21 cellular contexts compared by ENCODE assay signal in genomic region chr6:14798594-14798982, GRCh38.
"Had no signal": no experiment of that assay in that cellular context is flagged by ENCODE, and none has a peak within 500 bp of the region (broad histone marks: within the 10 kb centered on the region; RNA-seq: fewer than 3 reads in every experiment).

No MANE protein-coding gene starts in this region.

- H3K27me3 ChIP-seq: esophagus muscularis mucosa, gastrocnemius medialis, pancreas, transverse colon had no signal

- H3K27ac Mint-ChIP-seq: activated CD4-positive, alpha-beta T cell treated with anti-CD3 and anti-CD28 coated beads, Interleukin-2, amount 10 ng/mL, durations not matched to agents 7 days and 5 days; activated CD8-positive, alpha-beta T cell treated with anti-CD3 and anti-CD28 coated beads for 36 hours; activated naive CD8-positive, alpha-beta T cell treated with anti-CD3 and anti-CD28 coated beads for 36 hours; activated T-helper 2 cell treated with anti-CD3 and anti-CD28 coated beads, Interferon-gamma antibody, Interleukin-2, Interleukin-4, amounts not matched to agents 10 μg/mL and 5 μg/mL and 100 μg/mL, durations not matched to agents 14 hours and 24 hours and 36 hours; natural killer cell had no signal

- H3K9me3 ChIP-seq: gastrocnemius medialis, pancreas, transverse colon had no signal

- H3K9me3 Mint-ChIP-seq: activated T-helper 2 cell treated with anti-CD3 and anti-CD28 coated beads, Interferon-gamma antibody, Interleukin-2, Interleukin-4, amounts not matched to agents 10 μg/mL and 5 μg/mL and 100 μg/mL, durations not matched to agents 14 hours and 24 hours and 36 hours; natural killer cell had no signal

- H3K27me3 Mint-ChIP-seq: activated CD4-positive, alpha-beta T cell treated with anti-CD3 and anti-CD28 coated beads, Interleukin-2, amount 10 ng/mL, durations not matched to agents 7 days and 5 days; activated CD8-positive, alpha-beta T cell treated with anti-CD3 and anti-CD28 coated beads for 36 hours had no signal

- H3K4me3 Mint-ChIP-seq: activated CD4-positive, alpha-beta T cell treated with anti-CD3 and anti-CD28 coated beads, Interleukin-2, amount 10 ng/mL, durations not matched to agents 7 days and 5 days; activated CD8-positive, alpha-beta T cell treated with anti-CD3 and anti-CD28 coated beads for 36 hours; activated naive CD8-positive, alpha-beta T cell treated with anti-CD3 and anti-CD28 coated beads for 36 hours; natural killer cell had no signal

- ATAC-seq: activated CD8-positive, alpha-beta T cell treated with anti-CD3 and anti-CD28 coated beads for 36 hours; gastrocnemius medialis; natural killer cell; pancreas; right cardiac atrium had no signal

- DNase-seq: activated CD4-positive, alpha-beta T cell treated with anti-CD3 and anti-CD28 coated beads, Interleukin-2, amount 10 ng/mL, durations not matched to agents 7 days and 5 days; activated CD4-positive, CD25-positive, alpha-beta regulatory T cell treated with anti-CD3 and anti-CD28 coated beads, Interleukin-2, amount 50 U/mL, for 72 hours; activated CD8-positive, alpha-beta T cell treated with anti-CD3 and anti-CD28 coated beads for 36 hours; activated naive CD4-positive, alpha-beta T cell; activated naive CD8-positive, alpha-beta T cell treated with anti-CD3 and anti-CD28 coated beads for 36 hours; activated T-cell treated with anti-CD3 and anti-CD28 coated beads, Interleukin-2, amount 50 U/mL, for 1 hour; central memory CD4-positive, alpha-beta T cell; dermis blood vessel endothelial cell; effector memory CD4-positive, alpha-beta T cell; gastrocnemius medialis; head of caudate nucleus; hypothalamus; left ventricle myocardium inferior; midbrain; natural killer cell; pancreas; right cardiac atrium; stimulated activated CD4-positive, alpha-beta T cell treated with anti-CD3 and anti-CD28 coated beads, Interleukin-4, amount 100 ng/mL, for 4 hours; transverse colon had no signal

- H3K27ac ChIP-seq: esophagus muscularis mucosa, gastrocnemius medialis, left ventricle myocardium inferior, pancreas, transverse colon had no signal

- H3K4me3 ChIP-seq: esophagus muscularis mucosa, gastrocnemius medialis, left ventricle myocardium inferior, pancreas, transverse colon had no signal

- H3K36me3 Mint-ChIP-seq: activated naive CD8-positive, alpha-beta T cell treated with anti-CD3 and anti-CD28 coated beads for 36 hours; natural killer cell had no signal

- H3K36me3 ChIP-seq: esophagus muscularis mucosa, gastrocnemius medialis, left ventricle myocardium inferior, pancreas, transverse colon had no signal
